In the genomic region with DNA sequence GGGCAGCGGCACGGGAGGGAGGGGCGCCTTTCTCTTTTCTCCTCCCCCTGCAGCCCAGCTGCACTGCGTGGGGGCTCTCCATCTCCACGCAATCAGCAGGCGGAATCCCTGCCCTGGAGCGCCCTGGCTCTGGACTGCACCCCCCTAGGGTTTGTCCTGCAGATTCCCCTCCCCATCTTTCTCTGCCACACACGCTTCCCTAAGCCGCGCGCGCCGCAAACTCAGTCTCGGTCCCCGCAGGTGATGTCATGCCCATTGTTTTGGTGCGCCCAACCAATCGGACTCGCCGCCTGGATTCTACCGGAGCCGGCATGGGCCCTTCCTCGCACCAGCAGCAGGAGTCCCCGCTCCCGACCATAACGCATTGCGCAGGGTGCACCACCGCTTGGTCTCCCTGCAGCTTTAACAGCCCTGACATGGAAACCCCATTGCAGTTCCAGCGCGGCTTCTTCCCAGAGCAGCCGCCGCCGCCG, we compare ENCODE assay signal across 1 cellular context.
TF ChIP-seq lines count a peak whose summit lies in the region.

Gene KCNN2, plus strand, starts transcription at position 347 of the 473 bp plus-strand sequence. Its CDS starts 70 bp downstream, at position 417.

TF ChIP-seq in HEK293, 187 proteins besides CTCF, POLR2A, EP300 and RAD21 (continued from another document and continues in another):
- TF ChIP-seq ZNF26 (tag by site-specific recombination; IDR thresholded peaks at IDR 0.05) (no peak), GLI4 (tag by site-specific recombination; IDR thresholded peaks at IDR 0.05) (no peak), ZNF184 (tag by site-specific recombination; IDR thresholded peaks at IDR 0.05) (no peak), SP7 (tag by site-specific recombination; IDR thresholded peaks at IDR 0.05) (0 out of 2 replicates have a peak, but pooled peaks have one; percentile 27), ZNF629 (tag by site-specific recombination; IDR thresholded peaks at IDR 0.05) (peak; percentile 74), ZNF239 (tag by site-specific recombination; IDR thresholded peaks at IDR 0.05) (no peak), REPIN1 (tag by site-specific recombination; IDR thresholded peaks at IDR 0.05; ENCODE audit: low read depth) (no peak), ZNF175 (tag by site-specific recombination; IDR thresholded peaks at IDR 0.05) (no peak), ZNF10 (tag by site-specific recombination; IDR thresholded peaks at IDR 0.05) (no peak), ZNF76 (tag by site-specific recombination; IDR thresholded peaks at IDR 0.05; ENCODE audit: borderline replicate concordance, low read depth) (peak; percentile 37; the same call in 1 of the 2 replicates), ZBTB1 (tag by site-specific recombination; IDR thresholded peaks at IDR 0.05) (no peak), ZNF416 (tag by site-specific recombination; IDR thresholded peaks at IDR 0.05) (no peak), ZBTB7A (tag by site-specific recombination; IDR thresholded peaks at IDR 0.05; ENCODE audit: low read depth) (no peak), ZNF660 (tag by site-specific recombination; IDR thresholded peaks at IDR 0.05) (no peak), ZNF354C (tag by site-specific recombination; IDR thresholded peaks at IDR 0.05; ENCODE audit: borderline replicate concordance, low read depth) (no peak), FEZF1 (tag by site-specific recombination; IDR thresholded peaks at IDR 0.05) (no peak), ZNF558 (tag by site-specific recombination; IDR thresholded peaks at IDR 0.05) (no peak), AEBP2 (tag by site-specific recombination; IDR thresholded peaks at IDR 0.05; ENCODE audit: borderline replicate concordance) (no peak), ZNF114 (tag by site-specific recombination; IDR thresholded peaks at IDR 0.05) (no peak), ZFP69B (tag by site-specific recombination; IDR thresholded peaks at IDR 0.05) (0 out of 2 replicates have a peak, but pooled peaks have one; percentile 18), ZNF600 (tag by site-specific recombination; IDR thresholded peaks at IDR 0.05) (peak; percentile 96), ZNF677 (tag by site-specific recombination; IDR thresholded peaks at IDR 0.05) (no peak), ZNF791 (tag by site-specific recombination; IDR thresholded peaks at IDR 0.05) (no peak), ZFHX2 (tag by site-specific recombination; conservative IDR thresholded peaks at IDR 0.05) (0 out of 2 replicates have a peak, but pooled peaks have one; percentile 6), ZNF433 (tag by site-specific recombination; IDR thresholded peaks at IDR 0.05; ENCODE audit: low read depth) (no peak), ZBTB11 (tag by site-specific recombination; conservative IDR thresholded peaks at IDR 0.05; ENCODE audit: low read depth) (0 out of 2 replicates have a peak, but pooled peaks have one; percentile 24), BCL6B (tag by site-specific recombination; IDR thresholded peaks at IDR 0.05) (no peak)
- TF ChIP-seq, protein P1, sequence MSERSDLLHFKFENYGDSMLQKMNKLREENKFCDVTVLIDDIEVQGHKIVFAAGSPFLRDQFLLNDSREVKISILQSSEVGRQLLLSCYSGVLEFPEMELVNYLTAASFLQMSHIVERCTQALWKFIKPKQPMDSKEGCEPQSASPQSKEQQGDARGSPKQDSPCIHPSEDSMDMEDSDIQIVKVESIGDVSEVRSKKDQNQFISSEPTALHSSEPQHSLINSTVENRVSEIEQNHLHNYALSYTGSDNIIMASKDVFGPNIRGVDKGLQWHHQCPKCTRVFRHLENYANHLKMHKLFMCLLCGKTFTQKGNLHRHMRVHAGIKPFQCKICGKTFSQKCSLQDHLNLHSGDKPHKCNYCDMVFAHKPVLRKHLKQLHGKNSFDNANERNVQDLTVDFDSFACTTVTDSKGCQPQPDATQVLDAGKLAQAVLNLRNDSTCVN (tag by site-specific recombination; optimal IDR thresholded peaks at IDR 0.05) = peak; percentile 62
- TF ChIP-seq, protein P2, sequence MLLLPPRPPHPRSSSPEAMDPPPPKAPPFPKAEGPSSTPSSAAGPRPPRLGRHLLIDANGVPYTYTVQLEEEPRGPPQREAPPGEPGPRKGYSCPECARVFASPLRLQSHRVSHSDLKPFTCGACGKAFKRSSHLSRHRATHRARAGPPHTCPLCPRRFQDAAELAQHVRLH (tag by site-specific recombination; IDR thresholded peaks at IDR 0.05) = no peak
- TF ChIP-seq, protein P3, sequence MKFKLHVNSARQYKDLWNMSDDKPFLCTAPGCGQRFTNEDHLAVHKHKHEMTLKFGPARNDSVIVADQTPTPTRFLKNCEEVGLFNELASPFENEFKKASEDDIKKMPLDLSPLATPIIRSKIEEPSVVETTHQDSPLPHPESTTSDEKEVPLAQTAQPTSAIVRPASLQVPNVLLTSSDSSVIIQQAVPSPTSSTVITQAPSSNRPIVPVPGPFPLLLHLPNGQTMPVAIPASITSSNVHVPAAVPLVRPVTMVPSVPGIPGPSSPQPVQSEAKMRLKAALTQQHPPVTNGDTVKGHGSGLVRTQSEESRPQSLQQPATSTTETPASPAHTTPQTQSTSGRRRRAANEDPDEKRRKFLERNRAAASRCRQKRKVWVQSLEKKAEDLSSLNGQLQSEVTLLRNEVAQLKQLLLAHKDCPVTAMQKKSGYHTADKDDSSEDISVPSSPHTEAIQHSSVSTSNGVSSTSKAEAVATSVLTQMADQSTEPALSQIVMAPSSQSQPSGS (tag by site-specific recombination; IDR thresholded peaks at IDR 0.05; ENCODE audit: low read depth) = peak; percentile 83
- TF ChIP-seq, protein P4, sequence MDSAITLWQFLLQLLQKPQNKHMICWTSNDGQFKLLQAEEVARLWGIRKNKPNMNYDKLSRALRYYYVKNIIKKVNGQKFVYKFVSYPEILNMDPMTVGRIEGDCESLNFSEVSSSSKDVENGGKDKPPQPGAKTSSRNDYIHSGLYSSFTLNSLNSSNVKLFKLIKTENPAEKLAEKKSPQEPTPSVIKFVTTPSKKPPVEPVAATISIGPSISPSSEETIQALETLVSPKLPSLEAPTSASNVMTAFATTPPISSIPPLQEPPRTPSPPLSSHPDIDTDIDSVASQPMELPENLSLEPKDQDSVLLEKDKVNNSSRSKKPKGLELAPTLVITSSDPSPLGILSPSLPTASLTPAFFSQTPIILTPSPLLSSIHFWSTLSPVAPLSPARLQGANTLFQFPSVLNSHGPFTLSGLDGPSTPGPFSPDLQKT (IDR thresholded peaks at IDR 0.05; ENCODE audit: borderline replicate concordance, low read depth, low read length) = no peak
- TF ChIP-seq, protein P5, sequence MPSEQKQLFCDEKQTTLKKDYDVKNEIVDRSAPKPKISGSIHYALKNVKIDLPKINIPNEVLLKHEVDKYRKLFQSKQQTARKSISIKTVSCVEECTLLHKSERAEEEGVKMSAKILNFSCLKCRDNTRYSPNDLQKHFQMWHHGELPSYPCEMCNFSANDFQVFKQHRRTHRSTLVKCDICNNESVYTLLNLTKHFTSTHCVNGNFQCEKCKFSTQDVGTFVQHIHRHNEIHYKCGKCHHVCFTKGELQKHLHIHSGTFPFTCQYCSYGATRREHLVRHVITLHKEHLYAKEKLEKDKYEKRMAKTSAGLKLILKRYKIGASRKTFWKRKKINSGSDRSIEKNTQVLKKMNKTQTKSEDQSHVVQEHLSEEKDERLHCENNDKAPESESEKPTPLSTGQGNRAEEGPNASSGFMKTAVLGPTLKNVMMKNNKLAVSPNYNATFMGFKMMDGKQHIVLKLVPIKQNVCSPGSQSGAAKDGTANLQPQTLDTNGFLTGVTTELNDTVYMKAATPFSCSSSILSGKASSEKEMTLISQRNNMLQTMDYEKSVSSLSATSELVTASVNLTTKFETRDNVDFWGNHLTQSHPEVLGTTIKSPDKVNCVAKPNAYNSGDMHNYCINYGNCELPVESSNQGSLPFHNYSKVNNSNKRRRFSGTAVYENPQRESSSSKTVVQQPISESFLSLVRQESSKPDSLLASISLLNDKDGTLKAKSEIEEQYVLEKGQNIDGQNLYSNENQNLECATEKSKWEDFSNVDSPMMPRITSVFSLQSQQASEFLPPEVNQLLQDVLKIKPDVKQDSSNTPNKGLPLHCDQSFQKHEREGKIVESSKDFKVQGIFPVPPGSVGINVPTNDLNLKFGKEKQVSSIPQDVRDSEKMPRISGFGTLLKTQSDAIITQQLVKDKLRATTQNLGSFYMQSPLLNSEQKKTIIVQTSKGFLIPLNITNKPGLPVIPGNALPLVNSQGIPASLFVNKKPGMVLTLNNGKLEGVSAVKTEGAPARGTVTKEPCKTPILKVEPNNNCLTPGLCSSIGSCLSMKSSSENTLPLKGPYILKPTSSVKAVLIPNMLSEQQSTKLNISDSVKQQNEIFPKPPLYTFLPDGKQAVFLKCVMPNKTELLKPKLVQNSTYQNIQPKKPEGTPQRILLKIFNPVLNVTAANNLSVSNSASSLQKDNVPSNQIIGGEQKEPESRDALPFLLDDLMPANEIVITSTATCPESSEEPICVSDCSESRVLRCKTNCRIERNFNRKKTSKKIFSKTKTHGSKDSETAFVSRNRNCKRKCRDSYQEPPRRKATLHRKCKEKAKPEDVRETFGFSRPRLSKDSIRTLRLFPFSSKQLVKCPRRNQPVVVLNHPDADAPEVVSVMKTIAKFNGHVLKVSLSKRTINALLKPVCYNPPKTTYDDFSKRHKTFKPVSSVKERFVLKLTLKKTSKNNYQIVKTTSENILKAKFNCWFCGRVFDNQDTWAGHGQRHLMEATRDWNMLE (tag by site-specific recombination; conservative IDR thresholded peaks at IDR 0.05; ENCODE audit: low read depth) = no peak
- TF ChIP-seq, protein P6, sequence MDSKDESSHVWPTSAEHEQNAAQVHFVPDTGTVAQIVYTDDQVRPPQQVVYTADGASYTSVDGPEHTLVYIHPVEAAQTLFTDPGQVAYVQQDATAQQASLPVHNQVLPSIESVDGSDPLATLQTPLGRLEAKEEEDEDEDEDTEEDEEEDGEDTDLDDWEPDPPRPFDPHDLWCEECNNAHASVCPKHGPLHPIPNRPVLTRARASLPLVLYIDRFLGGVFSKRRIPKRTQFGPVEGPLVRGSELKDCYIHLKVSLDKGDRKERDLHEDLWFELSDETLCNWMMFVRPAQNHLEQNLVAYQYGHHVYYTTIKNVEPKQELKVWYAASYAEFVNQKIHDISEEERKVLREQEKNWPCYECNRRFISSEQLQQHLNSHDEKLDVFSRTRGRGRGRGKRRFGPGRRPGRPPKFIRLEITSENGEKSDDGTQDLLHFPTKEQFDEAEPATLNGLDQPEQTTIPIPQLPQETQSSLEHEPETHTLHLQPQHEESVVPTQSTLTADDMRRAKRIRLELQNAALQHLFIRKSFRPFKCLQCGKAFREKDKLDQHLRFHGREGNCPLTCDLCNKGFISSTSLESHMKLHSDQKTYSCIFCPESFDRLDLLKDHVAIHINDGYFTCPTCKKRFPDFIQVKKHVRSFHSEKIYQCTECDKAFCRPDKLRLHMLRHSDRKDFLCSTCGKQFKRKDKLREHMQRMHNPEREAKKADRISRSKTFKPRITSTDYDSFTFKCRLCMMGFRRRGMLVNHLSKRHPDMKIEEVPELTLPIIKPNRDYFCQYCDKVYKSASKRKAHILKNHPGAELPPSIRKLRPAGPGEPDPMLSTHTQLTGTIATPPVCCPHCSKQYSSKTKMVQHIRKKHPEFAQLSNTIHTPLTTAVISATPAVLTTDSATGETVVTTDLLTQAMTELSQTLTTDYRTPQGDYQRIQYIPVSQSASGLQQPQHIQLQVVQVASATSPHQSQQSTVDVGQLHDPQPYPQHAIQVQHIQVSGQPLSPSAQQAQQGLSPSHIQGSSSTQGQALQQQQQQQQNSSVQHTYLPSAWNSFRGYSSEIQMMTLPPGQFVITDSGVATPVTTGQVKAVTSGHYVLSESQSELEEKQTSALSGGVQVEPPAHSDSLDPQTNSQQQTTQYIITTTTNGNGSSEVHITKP (tag by site-specific recombination; IDR thresholded peaks at IDR 0.05) = peak; percentile 51; the same call in 1 of the 2 replicates
